ENCODE assay signal across 1 cellular context in genomic region chr10:112280205-112280921, GRCh38.
TF ChIP-seq lines count a peak whose summit lies in the region.

No MANE protein-coding gene starts in this region.

TF ChIP-seq in HepG2, 621 proteins besides CTCF, POLR2A, EP300 and RAD21 (continued from another document and continues in another):
- no peak for TF ChIP-seq PBX3 (CRISPR knock-in tag; IDR thresholded peaks at IDR 0.05; ENCODE audit: borderline replicate concordance)
- peak; percentile 46 for TF ChIP-seq RARA (CRISPR knock-in tag; IDR thresholded peaks at IDR 0.05)
- TF ChIP-seq ZNF512 (CRISPR knock-in tag; IDR thresholded peaks at IDR 0.05) = no peak
- TF ChIP-seq MAFF (IDR thresholded peaks at IDR 0.05; ENCODE audit: low read depth, low read length) = no peak
- TF ChIP-seq ZGPAT (CRISPR knock-in tag; IDR thresholded peaks at IDR 0.05) = peak; percentile 41; the same call in 1 of the 2 replicates
- TF ChIP-seq SOX13 (IDR thresholded peaks at IDR 0.05) = no peak
- TF ChIP-seq SOX13 (CRISPR knock-in tag; conservative IDR thresholded peaks at IDR 0.05 in 1 of 2, IDR thresholded peaks at IDR 0.05 in 1 of 2) = peak in 1 of 2 experiments; percentile 60; a peak in 2 of 4 replicates
- no peak for TF ChIP-seq ARHGAP35 (CRISPR knock-in tag; IDR thresholded peaks at IDR 0.05; ENCODE audit: borderline replicate concordance)
- no peak for TF ChIP-seq ELK4 (CRISPR knock-in tag; IDR thresholded peaks at IDR 0.05; ENCODE audit: borderline replicate concordance)
- peak; percentile 62 for TF ChIP-seq ARID3A (IDR thresholded peaks at IDR 0.05; ENCODE audit: low read depth, low read length)
- TF ChIP-seq PBX2 (CRISPR knock-in tag; IDR thresholded peaks at IDR 0.05) = no peak
- TF ChIP-seq HDAC1 (CRISPR knock-in tag; IDR thresholded peaks at IDR 0.05) = no peak
- TF ChIP-seq PHF5A (CRISPR knock-in tag; IDR thresholded peaks at IDR 0.05; ENCODE audit: low read depth, unreplicated experiment) = peak; percentile 36
- TF ChIP-seq ZSCAN22 (CRISPR knock-in tag; IDR thresholded peaks at IDR 0.05) = no peak
- TF ChIP-seq ZNF580 (CRISPR knock-in tag; IDR thresholded peaks at IDR 0.05; ENCODE audit: borderline replicate concordance, low read depth) = no peak
- TF ChIP-seq PREB (CRISPR knock-in tag; IDR thresholded peaks at IDR 0.05) = no peak
- TF ChIP-seq SP4 (CRISPR knock-in tag; IDR thresholded peaks at IDR 0.05) = no peak
- TF ChIP-seq KDM2A (CRISPR knock-in tag; IDR thresholded peaks at IDR 0.05; ENCODE audit: borderline replicate concordance, low read depth) = no peak
- no peak; the same call in 1 of the 2 replicates for TF ChIP-seq ELF3 (CRISPR knock-in tag; IDR thresholded peaks at IDR 0.05)
- TF ChIP-seq HOXA3 (CRISPR knock-in tag; IDR thresholded peaks at IDR 0.05) = no peak
- TF ChIP-seq CBX5 (CRISPR knock-in tag; IDR thresholded peaks at IDR 0.05; ENCODE audit: borderline replicate concordance) = no peak
- no peak for TF ChIP-seq ZNF607 (CRISPR knock-in tag; IDR thresholded peaks at IDR 0.05; ENCODE audit: borderline replicate concordance)
- 0 out of 2 replicates have a peak, but pooled peaks have one; percentile 43 for TF ChIP-seq SMYD3 (CRISPR knock-in tag; IDR thresholded peaks at IDR 0.05)
- no peak; the same call in 1 of the 2 replicates for TF ChIP-seq FOSL2 (CRISPR knock-in tag; IDR thresholded peaks at IDR 0.05)
- TF ChIP-seq MXI1 (IDR thresholded peaks at IDR 0.05; ENCODE audit: borderline replicate concordance, low read depth, low read length) = no peak
- TF ChIP-seq NFKBIZ (CRISPR knock-in tag; IDR thresholded peaks at IDR 0.05) = 0 out of 2 replicates have a peak, but pooled peaks have one; percentile 34
- no peak for TF ChIP-seq ZMYM4 (CRISPR knock-in tag; IDR thresholded peaks at IDR 0.05)
- no peak for TF ChIP-seq ZSCAN5A (CRISPR knock-in tag; IDR thresholded peaks at IDR 0.05; ENCODE audit: borderline replicate concordance)
- TF ChIP-seq ZNF558 (CRISPR knock-in tag; IDR thresholded peaks at IDR 0.05; ENCODE audit: borderline replicate concordance) = no peak
- TF ChIP-seq ZNF382 (CRISPR knock-in tag; IDR thresholded peaks at IDR 0.05; ENCODE audit: borderline replicate concordance) = no peak
- TF ChIP-seq U2AF1 (optimal IDR thresholded peaks at IDR 0.05; ENCODE audit: low read depth, low read length) = no peak
- TF ChIP-seq ZNF138 (CRISPR knock-in tag; IDR thresholded peaks at IDR 0.05; ENCODE audit: low read depth) = no peak
- no peak for TF ChIP-seq TGIF2 (CRISPR knock-in tag; IDR thresholded peaks at IDR 0.05)
- TF ChIP-seq PPARG (CRISPR knock-in tag; conservative IDR thresholded peaks at IDR 0.05) = peak; percentile 92
- no peak for TF ChIP-seq RNF2 (conservative IDR thresholded peaks at IDR 0.05; ENCODE audit: low read depth)
- TF ChIP-seq POGZ (CRISPR knock-in tag; IDR thresholded peaks at IDR 0.05) = no peak; the same call in 1 of the 2 replicates
- TF ChIP-seq SRSF1 (optimal IDR thresholded peaks at IDR 0.05; ENCODE audit: low read depth, low read length) = no peak
- TF ChIP-seq ZNF260 (CRISPR knock-in tag; IDR thresholded peaks at IDR 0.05; ENCODE audit: borderline replicate concordance, low read depth) = no peak
- no peak for TF ChIP-seq TCF12 (IDR thresholded peaks at IDR 0.05)
- TF ChIP-seq TCF12 (CRISPR knock-in tag; IDR thresholded peaks at IDR 0.05) = no peak
- TF ChIP-seq AHR (CRISPR knock-in tag; IDR thresholded peaks at IDR 0.05) = no peak
- no peak for TF ChIP-seq HOMEZ (CRISPR knock-in tag; IDR thresholded peaks at IDR 0.05; ENCODE audit: low read depth)
- no peak for TF ChIP-seq SP5 (CRISPR knock-in tag; IDR thresholded peaks at IDR 0.05; ENCODE audit: borderline replicate concordance, low read depth)
- no peak for TF ChIP-seq IKZF5 (CRISPR knock-in tag; IDR thresholded peaks at IDR 0.05)
- no peak for TF ChIP-seq KAT7 (CRISPR knock-in tag; IDR thresholded peaks at IDR 0.05; ENCODE audit: borderline replicate concordance)
- TF ChIP-seq ATF4 (CRISPR knock-in tag; IDR thresholded peaks at IDR 0.05) = peak in 1 of 2 experiments; percentile 74; a peak in 2 of 4 replicates
- TF ChIP-seq ZNF891 (CRISPR knock-in tag; IDR thresholded peaks at IDR 0.05) = no peak
- no peak for TF ChIP-seq SPEN (CRISPR knock-in tag; IDR thresholded peaks at IDR 0.05; ENCODE audit: low read depth)
- TF ChIP-seq ZNF101 (CRISPR knock-in tag; IDR thresholded peaks at IDR 0.05; ENCODE audit: borderline replicate concordance, low read depth) = no peak
- no peak for TF ChIP-seq GABPA (IDR thresholded peaks at IDR 0.05; ENCODE audit: low read depth, low read length)
- TF ChIP-seq GABPA (CRISPR knock-in tag; IDR thresholded peaks at IDR 0.05; ENCODE audit: low read depth) = no peak
- no peak for TF ChIP-seq SNRNP70 (IDR thresholded peaks at IDR 0.05; ENCODE audit: low read depth, low read length)
- TF ChIP-seq TRIM24 (CRISPR knock-in tag; IDR thresholded peaks at IDR 0.05) = no peak
- no peak for TF ChIP-seq ZNF7 (CRISPR knock-in tag; IDR thresholded peaks at IDR 0.05)
- TF ChIP-seq NFKB2 (CRISPR knock-in tag; IDR thresholded peaks at IDR 0.05; ENCODE audit: borderline replicate concordance) = no peak
- TF ChIP-seq ZBTB3 (CRISPR knock-in tag; IDR thresholded peaks at IDR 0.05; ENCODE audit: borderline replicate concordance, low read depth) = no peak
- no peak for TF ChIP-seq HNRNPLL (IDR thresholded peaks at IDR 0.05; ENCODE audit: low read depth, low read length, poor library complexity, severe bottlenecking)
- peak; percentile 65; the same call in 1 of the 2 replicates for TF ChIP-seq ARID2 (CRISPR knock-in tag; IDR thresholded peaks at IDR 0.05; ENCODE audit: borderline replicate concordance)
- no peak for TF ChIP-seq ZNF225 (CRISPR knock-in tag; IDR thresholded peaks at IDR 0.05)
- no peak for TF ChIP-seq ZBTB20 (CRISPR knock-in tag; IDR thresholded peaks at IDR 0.05; ENCODE audit: borderline replicate concordance, low read depth)
